ENCODE assay signal across 10 cellular contexts in genomic region chr1:85584264-85584781, GRCh38. TPM values are rescaled to one million over a fixed set of nuclear protein-coding genes. Genes with fewer than 3 reads are reported as not detected.
DNase-seq lines count a peak whose midpoint lies in the region; ATAC-seq and TF ChIP-seq lines count a peak whose summit lies in the region.
"Had no signal": no experiment of that assay in that cellular context is flagged by ENCODE, and none has a peak within 500 bp of the region (broad histone marks: within the 10 kb centered on the region; RNA-seq: fewer than 3 reads in every experiment).

No MANE protein-coding gene starts in this region.

- no peaks in the 10 kb centered on the region for H3K36me3 Mint-ChIP-seq in activated T-cell treated with anti-CD3 and anti-CD28 coated beads, Interleukin-2, amount 50 U/mL, for 4 hours (ENCODE audit: insufficient read depth)

- H3K4me3 Mint-ChIP-seq in activated T-cell treated with anti-CD3 and anti-CD28 coated beads, Interleukin-2, amount 50 U/mL, for 4 hours: no peak overlapping the region

- peak overlapping the region; percentile 19 for H3K4me3 ChIP-seq in fibroblast of mammary gland (ENCODE audit: control insufficient read depth, low read depth, low read length)

- no peak for ATAC-seq in GM21447 (IDR thresholded peaks at IDR 0.05; ENCODE audit: unreplicated experiment)
- no peak for ATAC-seq in activated T-cell treated with anti-CD3 and anti-CD28 coated beads, Interleukin-2, amount 50 U/mL, for 4 hours

- POLR2A ChIA-PET in RWPE1 (lab: Yijun Ruan, JAX; ENCODE audit: low non-redundant PET): no interaction called here

- in situ Hi-C loops in G401 (cut with HindIII; ENCODE audit: low sequenced_read_pairs): no loop called here

- DNase-seq in G401 (ENCODE audit: low spot score) (peak; percentile 25), RWPE1 (ENCODE audit: low spot score) (peak; percentile 67), fibroblast of mammary gland (ENCODE audit: low read depth) (peak; percentile 92), pulmonary artery endothelial cell (ENCODE audit: low read depth, low spot score) (peak; percentile 84), NCI-H345 treated with DMSO at 0.1 percent for 48 hours (lab: John Stamatoyannopoulos, UW; ENCODE audit: unreplicated experiment) (no peak), NCI-H2107 (lab: John Stamatoyannopoulos, UW) (no peak)
- no peak for DNase-seq in activated T-cell treated with anti-CD3 and anti-CD28 coated beads, Interleukin-2, amount 50 U/mL, for 4 hours
- DNase-seq: GOT3, T1000 had no signal

- peaks cover 3% of the 10 kb centered on the region for H3K9me3 Mint-ChIP-seq in activated T-cell treated with anti-CD3 and anti-CD28 coated beads, Interleukin-2, amount 50 U/mL, for 4 hours

- no peak overlapping the region for H3K27ac ChIP-seq in RWPE1

- TF ChIP-seq CTCF in RWPE1 (conservative IDR thresholded peaks at IDR 0.05; ENCODE audit: low read depth) (no peak), fibroblast of mammary gland (conservative IDR thresholded peaks at IDR 0.05; ENCODE audit: control insufficient read depth, insufficient read depth, low read depth, low read length) (no peak)

- CTCF ChIA-PET in RWPE1 (lab: Yijun Ruan, JAX): interaction anchor here (1.5 kb wide), 1 partner anchor 108 kb away, joined by 4 read pairs; no protein-coding TSS in a partner anchor

- peaks cover 50% of the 10 kb centered on the region for H3K27me3 Mint-ChIP-seq in activated T-cell treated with anti-CD3 and anti-CD28 coated beads, Interleukin-2, amount 50 U/mL, for 4 hours (ENCODE audit: low read depth)

- H3K4me1 Mint-ChIP-seq in activated T-cell treated with anti-CD3 and anti-CD28 coated beads, Interleukin-2, amount 50 U/mL, for 4 hours (ENCODE audit: low read depth): peaks cover 16% of the 10 kb centered on the region

RNA-seq across cellular contexts. Expression of gene CCN1, which starts 3.8 kb away (rescaled TPM):
- total RNA-seq in G401 (2014; rRNA removed; shearing (Covaris generic)): 58.3 and 63.1 TPM in 2 replicates
- 171 and 172 TPM in 2 replicates for total RNA-seq in pulmonary artery endothelial cell
- total RNA-seq in activated T-cell treated with anti-CD3 and anti-CD28 coated beads, Interleukin-2, amount 50 U/mL, for 4 hours: under 1 TPM; 0.43 to 0.65 (median 0.61) TPM

Comparison
In these comparisons a context has a peak if more than half of its experiments do, and no peak if none do; other contexts are left out.
1. DNase-seq: peak in G401 (single experiment), RWPE1 (single experiment), fibroblast of mammary gland (single experiment) and pulmonary artery endothelial cell (single experiment); none in NCI-H345 treated with DMSO at 0.1 percent for 48 hours (single experiment), activated T-cell treated with anti-CD3 and anti-CD28 coated beads, Interleukin-2, amount 50 U/mL, for 4 hours (single experiment) and NCI-H2107 (single experiment).
2. RNA of gene CCN1, which starts 3.8 kb away (total RNA-seq): 171 to 172 TPM in pulmonary artery endothelial cell and 58.3 to 63.1 TPM in G401; 0.43 to 0.65 TPM in activated T-cell treated with anti-CD3 and anti-CD28 coated beads, Interleukin-2, amount 50 U/mL, for 4 hours; every median in the first group is over 10 times any median in the second.